Comparison of ENCODE assay signal across 9 cellular contexts in genomic region chr6:106117579-106117978, GRCh38. TPM values are rescaled to one million over a fixed set of nuclear protein-coding genes. Genes with fewer than 3 reads are reported as not detected.
A peak's percentile ranks its signal among the peaks of the same experiment; 100 is the strongest.
DNase-seq lines count a peak whose midpoint lies in the region; ATAC-seq lines count a peak whose summit lies in the region.
"Had no signal": no experiment of that assay in that cellular context is flagged by ENCODE, and none has a peak within 500 bp of the region (broad histone marks: within the 10 kb centered on the region; RNA-seq: fewer than 3 reads in every experiment).

No MANE protein-coding gene starts in this region.

- POLR2A ChIA-PET in naive thymus-derived CD4-positive, alpha-beta T cell (lab: Charles Lee), result interaction anchor here (0.6 to 2.2 kb wide), 6 partner anchors 18 to 125 kb away, joined by 3 to 10 read pairs (median 4); no protein-coding TSS in a partner anchor

- no peak overlapping the region for H3K27ac ChIP-seq in naive thymus-derived CD4-positive, alpha-beta T cell (ENCODE audit: low read depth, low read length)
- H3K27ac ChIP-seq: SJCRH30 had no signal

- H3K27me3 Mint-ChIP-seq in naive thymus-derived CD4-positive, alpha-beta T cell, result peaks cover 0 to under 1% (median 0%) of the 10 kb centered on the region in 5 donors

- H3K4me1 ChIP-seq in naive thymus-derived CD4-positive, alpha-beta T cell (ENCODE audit: control insufficient read depth in 2 of 2, insufficient read depth in 2 of 2, low read length in 2 of 2), result peaks cover 32 to 64% of the 10 kb centered on the region in 2 donors
- H3K4me1 ChIP-seq: SJCRH30 had no signal

- peaks cover 0 to 3% (median 0%) of the 10 kb centered on the region in 11 donors for H3K9me3 Mint-ChIP-seq in naive thymus-derived CD4-positive, alpha-beta T cell

- peak; percentile 63 to 65 for DNase-seq in activated CD4-positive, alpha-beta T cell treated with anti-CD3 and anti-CD28 coated beads, Interleukin-2, amount 50 U/mL, for 4 hours
- peak in 8 of 9 donors; percentile 45 to 86 (median 80) for DNase-seq in naive thymus-derived CD4-positive, alpha-beta T cell
- DNase-seq in MG63 (no peak), DMS 273 treated with DMSO at 0.1 percent for 48 hours (lab: John Stamatoyannopoulos, UW) (no peak), NCI-H2196 (lab: John Stamatoyannopoulos, UW; ENCODE audit: unreplicated experiment) (no peak), NCI-H2029 (lab: John Stamatoyannopoulos, UW) (no peak)
- DNase-seq: SJCRH30 had no signal

- H3K4me3 ChIP-seq in naive thymus-derived CD4-positive, alpha-beta T cell (ENCODE audit: low read length), result no peak overlapping the region
- H3K4me3 ChIP-seq in MG63, result no peak overlapping the region
- H3K4me3 ChIP-seq: SJCRH30 had no signal

- no peaks in the 10 kb centered on the region for H3K36me3 ChIP-seq in naive thymus-derived CD4-positive, alpha-beta T cell (ENCODE audit: control insufficient read depth in 2 of 3, insufficient read depth in 3 of 3, low read length in 3 of 3)
- H3K36me3 ChIP-seq in MG63, result no peaks in the 10 kb centered on the region
- H3K36me3 ChIP-seq: SJCRH30 had no signal

- H3K36me3 Mint-ChIP-seq in naive thymus-derived CD4-positive, alpha-beta T cell, result peaks cover 0 to 15% (median 0%) of the 10 kb centered on the region in 5 donors

- H3K4me3 Mint-ChIP-seq in naive thymus-derived CD4-positive, alpha-beta T cell, result peak overlapping the region; percentile 9 to 83 (median 52)

- intact Hi-C loops in naive thymus-derived CD4-positive, alpha-beta T cell (cut with micrococcal nuclease), result loop anchor here (1.0 to 5.0 kb wide), 9 partner anchors 15 to 125 kb away; no protein-coding TSS in a partner anchor

- peak overlapping the region; percentile 23 to 92 (median 75) for H3K27ac Mint-ChIP-seq in naive thymus-derived CD4-positive, alpha-beta T cell

- CTCF ChIA-PET in naive thymus-derived CD4-positive, alpha-beta T cell (lab: Charles Lee), result interaction anchor here (0.6 to 1.0 kb wide), 3 partner anchors 15 to 181 kb away, joined by 3 read pairs; no protein-coding TSS in a partner anchor

- H3K4me1 Mint-ChIP-seq in naive thymus-derived CD4-positive, alpha-beta T cell, result peaks cover 32 to 77% (median 55%) of the 10 kb centered on the region in 7 donors

- ATAC-seq in GM18498 (IDR thresholded peaks at IDR 0.05; ENCODE audit: unreplicated experiment) (peak; percentile 36), HG03196 (IDR thresholded peaks at IDR 0.05; ENCODE audit: unreplicated experiment) (peak; percentile 37)
- peak; percentile 95 for ATAC-seq in naive thymus-derived CD4-positive, alpha-beta T cell

- no peaks in the 10 kb centered on the region for H3K27me3 ChIP-seq in naive thymus-derived CD4-positive, alpha-beta T cell (ENCODE audit: control insufficient read depth in 2 of 2, insufficient read depth in 2 of 2, low read length in 2 of 2)
- no peaks in the 10 kb centered on the region for H3K27me3 ChIP-seq in MG63

- no peaks in the 10 kb centered on the region for H3K9me3 ChIP-seq in naive thymus-derived CD4-positive, alpha-beta T cell (ENCODE audit: control insufficient read depth in 2 of 3, low read length in 3 of 3)
- H3K9me3 ChIP-seq in MG63, result no peaks in the 10 kb centered on the region
- H3K9me3 ChIP-seq: SJCRH30 had no signal

RNA-seq across cellular contexts. Expression of gene PRDM1, which starts 31.4 kb away (rescaled TPM):
- total RNA-seq in naive thymus-derived CD4-positive, alpha-beta T cell, result 10 to 100 TPM in 3 of 5 experiments, 1 to 10 TPM in 2; 2.0 to 64.1 (median 22.6) TPM
- 1 to 10 TPM; 2.9 to 5.6 TPM for polyA plus RNA-seq in naive thymus-derived CD4-positive, alpha-beta T cell
- total RNA-seq in MG63 (2014; rRNA removed; shearing (Covaris generic); ENCODE audit: low replicate concordance), result not detected in 2 replicates
- total RNA-seq: SJCRH30 had no signal

Comparison
In these comparisons a context has a peak if more than half of its experiments do, and no peak if none do; other contexts are left out.
1. ATAC-seq: peak in every context shown above with its lines; median percentile 95 in naive thymus-derived CD4-positive, alpha-beta T cell; 37 in HG03196; 36 in GM18498.
2. DNase-seq: peak in activated CD4-positive, alpha-beta T cell treated with anti-CD3 and anti-CD28 coated beads, Interleukin-2, amount 50 U/mL, for 4 hours (2 of 2) and naive thymus-derived CD4-positive, alpha-beta T cell (8 of 9); none in MG63 (single experiment), DMS 273 treated with DMSO at 0.1 percent for 48 hours (single experiment), NCI-H2196 (single experiment) and NCI-H2029 (single experiment).